Comparison of ENCODE assay signal across 8 cellular contexts in genomic region chr7:34928052-34928451, GRCh38.
DNase-seq lines count a peak whose midpoint lies in the region; ATAC-seq and TF ChIP-seq lines count a peak whose summit lies in the region.
"Had no signal": no experiment of that assay in that cellular context is flagged by ENCODE, and none has a peak within 500 bp of the region (broad histone marks: within the 10 kb centered on the region; RNA-seq: fewer than 3 reads in every experiment).

No MANE protein-coding gene starts in this region.

- H3K4me2 ChIP-seq in smooth muscle cell: no peak overlapping the region

- H3K36me3 Mint-ChIP-seq in activated CD8-positive, alpha-beta memory T cell treated with anti-CD3 and anti-CD28 coated beads, Interleukin-2, amount 10 ng/mL, durations not matched to agents 7 days and 5 days: peaks cover 6% of the 10 kb centered on the region

- no peak overlapping the region for H3K4me3 Mint-ChIP-seq in activated CD8-positive, alpha-beta memory T cell treated with anti-CD3 and anti-CD28 coated beads, Interleukin-2, amount 10 ng/mL, durations not matched to agents 7 days and 5 days
- H3K4me3 Mint-ChIP-seq: central memory CD8-positive, alpha-beta T cell had no signal

- peaks cover 9% of the 10 kb centered on the region for H3K27me3 Mint-ChIP-seq in activated CD8-positive, alpha-beta memory T cell treated with anti-CD3 and anti-CD28 coated beads, Interleukin-2, amount 10 ng/mL, durations not matched to agents 7 days and 5 days
- H3K27me3 Mint-ChIP-seq: central memory CD8-positive, alpha-beta T cell had no signal

- H3K27ac Mint-ChIP-seq in activated CD8-positive, alpha-beta memory T cell treated with anti-CD3 and anti-CD28 coated beads, Interleukin-2, amount 10 ng/mL, durations not matched to agents 7 days and 5 days: no peak overlapping the region

- in situ Hi-C loops in GM13977 (cut with MboI; ENCODE audit: low pct_unique_long_range_greater_than_20kb, low sequenced_read_pairs, unreplicated experiment): no loop called here

- no peak for DNase-seq in GM13977 (ENCODE audit: low spot score)
- DNase-seq in H4 (ENCODE audit: low spot score): peak; percentile 52
- DNase-seq in MG63: peak; percentile 13
- DNase-seq in activated CD8-positive, alpha-beta memory T cell treated with anti-CD3 and anti-CD28 coated beads, Interleukin-2, amount 10 ng/mL, durations not matched to agents 7 days and 5 days: peak; percentile 51
- DNase-seq in glomerular visceral epithelial cell (ENCODE audit: extremely low spot score): peak; percentile 15
- no peak for DNase-seq in smooth muscle cell (lab: John Stamatoyannopoulos, UW; ENCODE audit: unreplicated experiment)
- DNase-seq in AML-193 (lab: John Stamatoyannopoulos, UW): no peak

- no peaks in the 10 kb centered on the region for H4K20me1 ChIP-seq in smooth muscle cell (ENCODE audit: low read depth)

- peak; percentile 42 for ATAC-seq in activated CD8-positive, alpha-beta memory T cell treated with anti-CD3 and anti-CD28 coated beads, Interleukin-2, amount 10 ng/mL, durations not matched to agents 7 days and 5 days

- no peak overlapping the region for H3K9ac ChIP-seq in smooth muscle cell (ENCODE audit: low read depth)

- no peaks in the 10 kb centered on the region for H3K9me3 Mint-ChIP-seq in activated CD8-positive, alpha-beta memory T cell treated with anti-CD3 and anti-CD28 coated beads, Interleukin-2, amount 10 ng/mL, durations not matched to agents 7 days and 5 days (ENCODE audit: low read depth)
- H3K9me3 Mint-ChIP-seq: central memory CD8-positive, alpha-beta T cell had no signal

- H3K27me3 ChIP-seq in MG63: no peaks in the 10 kb centered on the region
- H3K27me3 ChIP-seq in smooth muscle cell (ENCODE audit: low read depth): no peaks in the 10 kb centered on the region

- H3K9me3 ChIP-seq in MG63 (no peaks in the 10 kb centered on the region), smooth muscle cell (replicated peaks; ENCODE audit: low read depth) (no peaks in the 10 kb centered on the region)

- no peaks in the 10 kb centered on the region for H3K4me1 ChIP-seq in smooth muscle cell (ENCODE audit: low read depth)

- no peak overlapping the region for H3K27ac ChIP-seq in smooth muscle cell (ENCODE audit: low read depth)

- no peaks in the 10 kb centered on the region for H3F3A ChIP-seq in smooth muscle cell (ENCODE audit: low read depth)

- H2AFZ ChIP-seq in smooth muscle cell (ENCODE audit: low read depth): no peak overlapping the region

- H3K79me2 ChIP-seq in smooth muscle cell (ENCODE audit: low read depth): no peaks in the 10 kb centered on the region

- CTCF ChIA-PET in activated CD8-positive, alpha-beta memory T cell treated with anti-CD3 and anti-CD28 coated beads, Interleukin-2, amount 10 ng/mL, durations not matched to agents 7 days and 5 days (lab: Charles Lee): no interaction called here

- no peaks in the 10 kb centered on the region for H3K36me3 ChIP-seq in MG63
- H3K36me3 ChIP-seq in smooth muscle cell (ENCODE audit: low read depth): no peaks in the 10 kb centered on the region

- H3K4me3 ChIP-seq in MG63: no peak overlapping the region
- H3K4me3 ChIP-seq in smooth muscle cell: no peak overlapping the region

- WGBS in smooth muscle cell (ENCODE audit: low lambda C conversion rate): 30% methylated on average over 5 of the region's 5 CpGs

- peak; percentile 43 for TF ChIP-seq CTCF in GM13977 (IDR thresholded peaks at IDR 0.05; ENCODE audit: extremely low read depth, insufficient read depth, missing control alignments)
- peak; percentile 64 for TF ChIP-seq CTCF in smooth muscle cell (IDR thresholded peaks at IDR 0.05; ENCODE audit: borderline replicate concordance, insufficient read depth, poor library complexity, severe bottlenecking)

- peaks cover 12% of the 10 kb centered on the region for H3K4me1 Mint-ChIP-seq in activated CD8-positive, alpha-beta memory T cell treated with anti-CD3 and anti-CD28 coated beads, Interleukin-2, amount 10 ng/mL, durations not matched to agents 7 days and 5 days
- H3K4me1 Mint-ChIP-seq: central memory CD8-positive, alpha-beta T cell had no signal

Comparison
In these comparisons a context has a peak if more than half of its experiments do, and no peak if none do; other contexts are left out.
1. DNase-seq: peak in H4 (single experiment), MG63 (single experiment), activated CD8-positive, alpha-beta memory T cell treated with anti-CD3 and anti-CD28 coated beads, Interleukin-2, amount 10 ng/mL, durations not matched to agents 7 days and 5 days (single experiment) and glomerular visceral epithelial cell (single experiment); none in GM13977 (single experiment), smooth muscle cell (single experiment) and AML-193 (0 of 2).